ENCODE assay signal across 16 cellular contexts in genomic region chr20:63898882-63899558, GRCh38. TPM values are rescaled to one million over a fixed set of nuclear protein-coding genes. Genes with fewer than 3 reads are reported as not detected.
A peak's percentile ranks its signal among the peaks of the same experiment; 100 is the strongest.
DNase-seq lines count a peak whose midpoint lies in the region; FAIRE-seq and TF ChIP-seq lines count a peak whose summit lies in the region.
"Had no signal": no experiment of that assay in that cellular context is flagged by ENCODE, and none has a peak within 500 bp of the region (broad histone marks: within the 10 kb centered on the region; RNA-seq: fewer than 3 reads in every experiment).

No MANE protein-coding gene starts in this region.

- no peaks in the 10 kb centered on the region for H3K9me3 ChIP-seq in SJCRH30 (replicated peaks)

- no peaks in the 10 kb centered on the region for H3K9me3 Mint-ChIP-seq in activated T-helper 1 cell treated with anti-CD3 and anti-CD28 coated beads, Interleukin-12 subunit alpha, Interleukin-12 subunit beta, Interleukin-2, Interleukin-4 antibody, amounts not matched to agents 30 ng/mL and 10 ng/mL and 1 ng/mL, durations not matched to agents 14 hours and 24 hours and 36 hours
- no peaks in the 10 kb centered on the region for H3K9me3 Mint-ChIP-seq in neural crest cell
- H3K9me3 Mint-ChIP-seq: activated naive CD4-positive, alpha-beta T cell treated with anti-CD3 and anti-CD28 coated beads, Interleukin-2, amount 50 U/mL, for 24 hours; HFFc6; type B pancreatic cell had no signal

- TF ChIP-seq POLR2A in NB4 (IDR thresholded peaks at IDR 0.05; ENCODE audit: extremely low read depth, insufficient read length), result no peak
- no peak for TF ChIP-seq POLR2A in H54 (IDR thresholded peaks at IDR 0.05; ENCODE audit: low read depth, low read length)

- H3K36me3 Mint-ChIP-seq in activated T-helper 1 cell treated with anti-CD3 and anti-CD28 coated beads, Interleukin-12 subunit alpha, Interleukin-12 subunit beta, Interleukin-2, Interleukin-4 antibody, amounts not matched to agents 30 ng/mL and 10 ng/mL and 1 ng/mL, durations not matched to agents 14 hours and 24 hours and 36 hours (ENCODE audit: low read depth), result peaks cover 17% of the 10 kb centered on the region
- H3K36me3 Mint-ChIP-seq in neural crest cell (ENCODE audit: low read depth), result no peaks in the 10 kb centered on the region

- no peak overlapping the region for H3K4me3 Mint-ChIP-seq in activated T-helper 1 cell treated with anti-CD3 and anti-CD28 coated beads, Interleukin-12 subunit alpha, Interleukin-12 subunit beta, Interleukin-2, Interleukin-4 antibody, amounts not matched to agents 30 ng/mL and 10 ng/mL and 1 ng/mL, durations not matched to agents 14 hours and 24 hours and 36 hours
- H3K4me3 Mint-ChIP-seq in neural crest cell, result peak overlapping the region; percentile 31
- H3K4me3 Mint-ChIP-seq: HFFc6, type B pancreatic cell had no signal

- FAIRE-seq in H54 (lab: Jason Lieb, UNC), result no peak
- FAIRE-seq: GM12892 had no signal

- peak overlapping the region; percentile 34 for H3K27ac Mint-ChIP-seq in activated T-helper 1 cell treated with anti-CD3 and anti-CD28 coated beads, Interleukin-12 subunit alpha, Interleukin-12 subunit beta, Interleukin-2, Interleukin-4 antibody, amounts not matched to agents 30 ng/mL and 10 ng/mL and 1 ng/mL, durations not matched to agents 14 hours and 24 hours and 36 hours
- no peak overlapping the region for H3K27ac Mint-ChIP-seq in neural crest cell (ENCODE audit: unreplicated experiment)
- H3K27ac Mint-ChIP-seq: HFFc6 had no signal

- peaks cover 20% of the 10 kb centered on the region for H3K4me1 ChIP-seq in SJCRH30

- H3K27me3 Mint-ChIP-seq in activated T-helper 1 cell treated with anti-CD3 and anti-CD28 coated beads, Interleukin-12 subunit alpha, Interleukin-12 subunit beta, Interleukin-2, Interleukin-4 antibody, amounts not matched to agents 30 ng/mL and 10 ng/mL and 1 ng/mL, durations not matched to agents 14 hours and 24 hours and 36 hours (ENCODE audit: insufficient read depth), result no peaks in the 10 kb centered on the region
- H3K27me3 Mint-ChIP-seq in neural crest cell (ENCODE audit: low read depth), result peaks cover 3% of the 10 kb centered on the region
- H3K27me3 Mint-ChIP-seq: activated naive CD4-positive, alpha-beta T cell treated with anti-CD3 and anti-CD28 coated beads, Interleukin-2, amount 50 U/mL, for 24 hours; type B pancreatic cell had no signal

- peaks cover 64% of the 10 kb centered on the region for H3K4me1 Mint-ChIP-seq in activated T-helper 1 cell treated with anti-CD3 and anti-CD28 coated beads, Interleukin-12 subunit alpha, Interleukin-12 subunit beta, Interleukin-2, Interleukin-4 antibody, amounts not matched to agents 30 ng/mL and 10 ng/mL and 1 ng/mL, durations not matched to agents 14 hours and 24 hours and 36 hours (ENCODE audit: low read depth)
- H3K4me1 Mint-ChIP-seq in neural crest cell, result peaks cover 30% of the 10 kb centered on the region

- no peaks in the 10 kb centered on the region for H3K36me3 ChIP-seq in SJCRH30

- no peak overlapping the region for H3K27ac ChIP-seq in SJCRH30

- peak; percentile 18 for DNase-seq in activated CD4-positive, alpha-beta T cell treated with anti-CD3 and anti-CD28 coated beads for 48 hours
- no peak for DNase-seq in activated CD4-positive, alpha-beta T cell treated with anti-CD3 and anti-CD28 coated beads, Interleukin-2, amount 50 U/mL, for 4 hours
- DNase-seq in NB4 (ENCODE audit: low read depth), result peak; percentile 79
- no peak for DNase-seq in activated T-helper 1 cell treated with anti-CD3 and anti-CD28 coated beads, Interleukin-12 subunit alpha, Interleukin-12 subunit beta, Interleukin-2, Interleukin-4 antibody, amounts not matched to agents 30 ng/mL and 10 ng/mL and 1 ng/mL, durations not matched to agents 14 hours and 24 hours and 36 hours (ENCODE audit: low spot score)
- DNase-seq in neural crest cell (ENCODE audit: low read depth, low spot score), result no peak
- DNase-seq in cerebellar nuclear complex (lab: John Stamatoyannopoulos, UW), result no peak
- no peak for DNase-seq in SJCRH30
- no peak for DNase-seq in H54 (ENCODE audit: insufficient read length, low spot score)
- DNase-seq: DND-41, foreskin fibroblast, HFFc6, islet precursor cell had no signal

- H3K4me3 ChIP-seq in NB4 (ENCODE audit: low read depth, low read length) (no peak overlapping the region), SJCRH30 (no peak overlapping the region)

- intact Hi-C loops in activated T-helper 1 cell treated with anti-CD3 and anti-CD28 coated beads, Interleukin-12 subunit alpha, Interleukin-12 subunit beta, Interleukin-2, Interleukin-4 antibody, amounts not matched to agents 30 ng/mL and 10 ng/mL and 1 ng/mL, durations not matched to agents 14 hours and 24 hours and 36 hours (cut with micrococcal nuclease), result loop anchor here (5.0 kb wide), 1 partner anchor 178 kb away; the partner anchor contains the start of gene RGS19

- H3K27me3 ChIP-seq in SJCRH30, result no peaks in the 10 kb centered on the region

- TF ChIP-seq CTCF in NB4 (IDR thresholded peaks at IDR 0.05; ENCODE audit: low read depth, low read length), result no peak
- no peak for TF ChIP-seq CTCF in neural crest cell (conservative IDR thresholded peaks at IDR 0.05)

RNA-seq across cellular contexts. Expression of gene DNAJC5, which starts 4.1 kb away (rescaled TPM):
- 47.5 and 48.2 TPM in 2 replicates for total RNA-seq in activated T-helper 1 cell treated with anti-CD3 and anti-CD28 coated beads, Interleukin-12 subunit alpha, Interleukin-12 subunit beta, Interleukin-2, Interleukin-4 antibody, amounts not matched to agents 30 ng/mL and 10 ng/mL and 1 ng/mL, durations not matched to agents 14 hours and 24 hours and 36 hours
- 46.9 and 47.3 TPM in 2 replicates for total RNA-seq in neural crest cell
- 79.6 and 81.1 TPM in 2 replicates for total RNA-seq in SJCRH30 (2014; rRNA removed; shearing (Covaris generic))

RNA-seq across cellular contexts. Expression of gene TPD52L2, which starts 34.0 kb away (rescaled TPM):
- total RNA-seq in activated T-helper 1 cell treated with anti-CD3 and anti-CD28 coated beads, Interleukin-12 subunit alpha, Interleukin-12 subunit beta, Interleukin-2, Interleukin-4 antibody, amounts not matched to agents 30 ng/mL and 10 ng/mL and 1 ng/mL, durations not matched to agents 14 hours and 24 hours and 36 hours, result 65.9 and 73.2 TPM in 2 replicates
- 57.4 and 58.2 TPM in 2 replicates for total RNA-seq in neural crest cell
- total RNA-seq in SJCRH30 (2014; rRNA removed; shearing (Covaris generic)), result 96.4 and 105 TPM in 2 replicates

RNA-seq across cellular contexts. Expression of gene ABHD16B, which starts 37.7 kb away (rescaled TPM):
- not detected in 2 replicates for total RNA-seq in activated T-helper 1 cell treated with anti-CD3 and anti-CD28 coated beads, Interleukin-12 subunit alpha, Interleukin-12 subunit beta, Interleukin-2, Interleukin-4 antibody, amounts not matched to agents 30 ng/mL and 10 ng/mL and 1 ng/mL, durations not matched to agents 14 hours and 24 hours and 36 hours
- not detected in 2 replicates for total RNA-seq in neural crest cell
- not detected in 2 replicates for total RNA-seq in SJCRH30 (2014; rRNA removed; shearing (Covaris generic))
- total RNA-seq: HFFc6, RPMI7951 had no signal

RNA-seq across cellular contexts. Expression of gene UCKL1, which starts 57.2 kb away (rescaled TPM):
- total RNA-seq in activated T-helper 1 cell treated with anti-CD3 and anti-CD28 coated beads, Interleukin-12 subunit alpha, Interleukin-12 subunit beta, Interleukin-2, Interleukin-4 antibody, amounts not matched to agents 30 ng/mL and 10 ng/mL and 1 ng/mL, durations not matched to agents 14 hours and 24 hours and 36 hours, result 48.7 and 49.3 TPM in 2 replicates
- 39.3 and 39.9 TPM in 2 replicates for total RNA-seq in neural crest cell
- 27.1 and 35.0 TPM in 2 replicates for total RNA-seq in SJCRH30 (2014; rRNA removed; shearing (Covaris generic))

Comparison
In these comparisons a context has a peak if more than half of its experiments do, and no peak if none do; other contexts are left out.
1. DNase-seq: peak in activated CD4-positive, alpha-beta T cell treated with anti-CD3 and anti-CD28 coated beads for 48 hours (single experiment) and NB4 (single experiment); none in activated CD4-positive, alpha-beta T cell treated with anti-CD3 and anti-CD28 coated beads, Interleukin-2, amount 50 U/mL, for 4 hours (0 of 2), activated T-helper 1 cell treated with anti-CD3 and anti-CD28 coated beads, Interleukin-12 subunit alpha, Interleukin-12 subunit beta, Interleukin-2, Interleukin-4 antibody, amounts not matched to agents 30 ng/mL and 10 ng/mL and 1 ng/mL, durations not matched to agents 14 hours and 24 hours and 36 hours (single experiment), neural crest cell (single experiment), cerebellar nuclear complex (0 of 2), SJCRH30 (0 of 2) and H54 (single experiment).